1 cellular context compared by ENCODE assay signal in the genomic region with DNA sequence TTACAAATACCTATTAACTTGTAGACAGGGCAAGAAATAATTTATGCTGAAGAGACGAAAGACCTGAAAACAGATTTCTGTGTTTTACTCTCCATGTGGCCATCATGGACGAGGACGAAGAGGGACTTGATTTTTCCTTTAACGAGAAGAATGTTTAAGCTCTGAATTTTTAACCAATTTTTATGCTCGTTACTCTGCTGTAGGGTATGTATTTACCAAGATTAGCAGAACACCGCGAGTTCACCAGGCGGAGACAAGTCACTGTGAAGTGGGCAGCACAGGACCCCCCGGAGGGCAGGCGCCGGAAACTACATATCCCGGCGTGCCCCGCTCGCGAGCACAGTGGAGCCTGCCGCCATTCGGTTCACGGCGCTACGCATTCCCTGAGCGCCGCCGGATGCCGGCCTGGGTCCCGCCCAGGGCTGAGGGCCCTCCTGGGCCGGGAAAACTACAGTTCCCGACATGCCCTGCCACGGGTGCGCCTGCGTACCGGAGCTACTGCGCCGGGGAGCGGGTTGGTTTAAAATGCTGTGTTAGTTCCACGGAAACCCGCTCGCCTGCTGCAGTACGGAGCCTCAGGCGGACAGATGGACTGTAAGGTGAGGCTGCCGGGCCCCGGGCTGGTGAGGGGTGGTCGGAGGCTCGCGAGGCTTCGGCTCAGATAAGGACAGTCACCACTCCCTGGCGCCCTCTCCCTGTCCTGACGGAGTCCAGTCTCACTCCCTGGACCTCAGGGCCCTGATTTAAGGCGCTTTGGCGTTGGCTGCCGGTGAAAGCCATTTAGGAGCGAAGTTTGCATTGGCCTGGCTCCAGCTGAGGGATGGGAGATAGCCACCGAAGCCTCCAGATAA.
TF ChIP-seq lines count a peak whose summit lies in the region.

Gene CCDC150, plus strand, starts transcription at position 536 of the 851 bp plus-strand sequence. Its CDS starts 52 bp downstream, at position 588.

TF ChIP-seq in HepG2, 621 proteins besides CTCF, POLR2A, EP300 and RAD21 (continued from another document and continues in another):
- TF ChIP-seq, protein P1, sequence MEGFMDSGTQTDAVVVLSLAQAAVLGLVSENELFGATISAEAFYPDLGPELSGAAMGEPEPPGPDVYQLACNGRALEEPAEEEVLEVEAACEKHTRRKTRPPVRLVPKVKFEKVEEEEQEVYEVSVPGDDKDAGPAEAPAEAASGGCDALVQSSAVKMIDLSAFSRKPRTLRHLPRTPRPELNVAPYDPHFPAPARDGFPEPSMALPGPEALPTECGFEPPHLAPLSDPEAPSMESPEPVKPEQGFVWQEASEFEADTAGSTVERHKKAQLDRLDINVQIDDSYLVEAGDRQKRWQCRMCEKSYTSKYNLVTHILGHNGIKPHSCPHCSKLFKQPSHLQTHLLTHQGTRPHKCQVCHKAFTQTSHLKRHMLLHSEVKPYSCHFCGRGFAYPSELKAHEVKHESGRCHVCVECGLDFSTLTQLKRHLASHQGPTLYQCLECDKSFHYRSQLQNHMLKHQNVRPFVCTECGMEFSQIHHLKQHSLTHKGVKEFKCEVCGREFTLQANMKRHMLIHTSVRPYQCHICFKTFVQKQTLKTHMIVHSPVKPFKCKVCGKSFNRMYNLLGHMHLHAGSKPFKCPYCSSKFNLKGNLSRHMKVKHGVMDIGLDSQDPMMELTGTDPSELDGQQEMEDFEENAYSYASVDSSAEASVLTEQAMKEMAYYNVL (CRISPR knock-in tag; IDR thresholded peaks at IDR 0.05; ENCODE audit: borderline replicate concordance) = peak; percentile 69
- no peak for TF ChIP-seq ZNF432 (CRISPR knock-in tag; IDR thresholded peaks at IDR 0.05; ENCODE audit: borderline replicate concordance)
- TF ChIP-seq, protein P2, sequence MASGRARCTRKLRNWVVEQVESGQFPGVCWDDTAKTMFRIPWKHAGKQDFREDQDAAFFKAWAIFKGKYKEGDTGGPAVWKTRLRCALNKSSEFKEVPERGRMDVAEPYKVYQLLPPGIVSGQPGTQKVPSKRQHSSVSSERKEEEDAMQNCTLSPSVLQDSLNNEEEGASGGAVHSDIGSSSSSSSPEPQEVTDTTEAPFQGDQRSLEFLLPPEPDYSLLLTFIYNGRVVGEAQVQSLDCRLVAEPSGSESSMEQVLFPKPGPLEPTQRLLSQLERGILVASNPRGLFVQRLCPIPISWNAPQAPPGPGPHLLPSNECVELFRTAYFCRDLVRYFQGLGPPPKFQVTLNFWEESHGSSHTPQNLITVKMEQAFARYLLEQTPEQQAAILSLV (CRISPR knock-in tag; IDR thresholded peaks at IDR 0.05; ENCODE audit: borderline replicate concordance) = peak; percentile 86
- TF ChIP-seq ZNF33A (CRISPR knock-in tag; IDR thresholded peaks at IDR 0.05; ENCODE audit: borderline replicate concordance) = peak; percentile 91; the same call in 1 of the 2 replicates
- peak; percentile 92 for TF ChIP-seq ZNF547 (CRISPR knock-in tag; IDR thresholded peaks at IDR 0.05)
- TF ChIP-seq, protein P3, sequence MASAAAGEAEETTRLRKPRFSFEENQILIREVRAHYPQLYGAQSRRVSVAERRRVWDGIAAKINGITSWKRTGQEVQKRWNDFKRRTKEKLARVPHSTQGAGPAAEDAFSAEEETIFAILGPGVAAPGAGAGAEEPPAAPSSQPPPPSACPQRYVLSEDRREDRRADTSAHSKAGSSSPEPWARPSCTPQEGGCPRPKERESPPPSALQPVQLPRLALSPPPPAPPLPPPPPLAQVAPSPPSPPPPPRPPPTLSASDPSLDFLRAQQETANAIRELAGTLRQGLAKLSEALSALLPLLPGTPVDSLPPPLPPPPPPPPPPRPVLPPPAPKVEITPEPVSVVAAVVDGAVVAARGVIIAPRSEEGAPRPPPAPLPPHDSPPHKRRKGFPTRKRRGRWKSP (CRISPR knock-in tag; IDR thresholded peaks at IDR 0.05) = peak; percentile 90
- peak; percentile 79 for TF ChIP-seq CCAR2 (optimal IDR thresholded peaks at IDR 0.05; ENCODE audit: low read depth, low read length)
- TF ChIP-seq POGZ (CRISPR knock-in tag; IDR thresholded peaks at IDR 0.05) = peak; percentile 84
- no peak for TF ChIP-seq ZNF780A (CRISPR knock-in tag; IDR thresholded peaks at IDR 0.05)
- TF ChIP-seq RFXANK (CRISPR knock-in tag; IDR thresholded peaks at IDR 0.05) = peak; percentile 60; the same call in 1 of the 2 replicates
- peak; percentile 29; the same call in 1 of the 2 replicates for TF ChIP-seq ZNF609 (CRISPR knock-in tag; IDR thresholded peaks at IDR 0.05; ENCODE audit: borderline replicate concordance)
- peak; percentile 80 for TF ChIP-seq ZBTB2 (CRISPR knock-in tag; IDR thresholded peaks at IDR 0.05; ENCODE audit: low read depth)
- no peak for TF ChIP-seq ZFP36 (IDR thresholded peaks at IDR 0.05; ENCODE audit: borderline replicate concordance, low read depth, low read length, partially characterized antibody)
- TF ChIP-seq ZNF558 (CRISPR knock-in tag; IDR thresholded peaks at IDR 0.05; ENCODE audit: borderline replicate concordance) = peak; percentile 94; the same call in 1 of the 2 replicates
- no peak for TF ChIP-seq SSRP1 (CRISPR knock-in tag; IDR thresholded peaks at IDR 0.05)
- TF ChIP-seq DPF2 (CRISPR knock-in tag; IDR thresholded peaks at IDR 0.05; ENCODE audit: borderline replicate concordance, low read depth) = no peak
- TF ChIP-seq MAZ (IDR thresholded peaks at IDR 0.05; ENCODE audit: borderline replicate concordance, low read depth, low read length) = 0 out of 2 replicates have a peak, but pooled peaks have one; percentile 13
- peak; percentile 89 for TF ChIP-seq MAZ (CRISPR knock-in tag; IDR thresholded peaks at IDR 0.05; ENCODE audit: low read depth)
- TF ChIP-seq LBX2 (CRISPR knock-in tag; IDR thresholded peaks at IDR 0.05; ENCODE audit: borderline replicate concordance) = peak; percentile 61; the same call in 1 of the 2 replicates
- peak; percentile 43; the same call in 1 of the 2 replicates for TF ChIP-seq SP5 (CRISPR knock-in tag; IDR thresholded peaks at IDR 0.05; ENCODE audit: borderline replicate concordance, low read depth)
- peak; percentile 36; the same call in 1 of the 2 replicates for TF ChIP-seq SRF (IDR thresholded peaks at IDR 0.05; ENCODE audit: low read depth, low read length)
- TF ChIP-seq KDM1A (CRISPR knock-in tag; IDR thresholded peaks at IDR 0.05) = no peak
- TF ChIP-seq MATR3 (CRISPR knock-in tag; IDR thresholded peaks at IDR 0.05) = no peak
- peak; percentile 47 for TF ChIP-seq ATF3 (CRISPR knock-in tag; IDR thresholded peaks at IDR 0.05)
- TF ChIP-seq ZEB1 (IDR thresholded peaks at IDR 0.05; ENCODE audit: insufficient replicate concordance, low read depth) = no peak
- TF ChIP-seq SETDB1 (CRISPR knock-in tag; IDR thresholded peaks at IDR 0.05; ENCODE audit: borderline replicate concordance) = no peak
- TF ChIP-seq ZKSCAN5 (CRISPR knock-in tag; IDR thresholded peaks at IDR 0.05) = peak; percentile 63; the same call in 1 of the 2 replicates
- no peak for TF ChIP-seq RBM22 (optimal IDR thresholded peaks at IDR 0.05; ENCODE audit: low read length)
- peak; percentile 83 for TF ChIP-seq THAP9 (CRISPR knock-in tag; IDR thresholded peaks at IDR 0.05; ENCODE audit: borderline replicate concordance)
- TF ChIP-seq PBX3 (CRISPR knock-in tag; IDR thresholded peaks at IDR 0.05; ENCODE audit: borderline replicate concordance) = no peak
- TF ChIP-seq ZBTB33 (CRISPR knock-in tag; IDR thresholded peaks at IDR 0.05) = no peak; the same call in 1 of the 2 replicates
- peak; percentile 95 for TF ChIP-seq ZMYM4 (CRISPR knock-in tag; IDR thresholded peaks at IDR 0.05)
- TF ChIP-seq ZNF235 (CRISPR knock-in tag; IDR thresholded peaks at IDR 0.05; ENCODE audit: borderline replicate concordance) = no peak
- TF ChIP-seq, protein P4, sequence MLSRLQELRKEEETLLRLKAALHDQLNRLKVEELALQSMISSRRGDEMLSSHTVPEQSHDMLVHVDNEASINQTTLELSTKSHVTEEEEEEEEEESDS (CRISPR knock-in tag; IDR thresholded peaks at IDR 0.05; ENCODE audit: borderline replicate concordance) = peak; percentile 94
- no peak for TF ChIP-seq REL (CRISPR knock-in tag; conservative IDR thresholded peaks at IDR 0.05)
- TF ChIP-seq SOX6 (IDR thresholded peaks at IDR 0.05) = no peak
- 0 out of 2 replicates have a peak, but pooled peaks have one; percentile 73 for TF ChIP-seq SOX6 (CRISPR knock-in tag; IDR thresholded peaks at IDR 0.05)
